1 cellular context compared by ENCODE assay signal in genomic region chr18:62339106-62339988, GRCh38.
TF ChIP-seq lines count a peak whose summit lies in the region.

No MANE protein-coding gene starts in this region.

TF ChIP-seq in H1, 55 proteins besides CTCF, POLR2A, EP300 and RAD21:
- TF ChIP-seq RBBP5 (IDR thresholded peaks at IDR 0.05; ENCODE audit: borderline replicate concordance, low read depth, low read length) (peak; percentile 59), KDM1A (IDR thresholded peaks at IDR 0.05; ENCODE audit: borderline replicate concordance, low read length) (peak; percentile 41; the same call in 1 of the 2 replicates), ASH2L (IDR thresholded peaks at IDR 0.05; ENCODE audit: low read length) (peak; percentile 87), SIN3A (conservative IDR thresholded peaks at IDR 0.05 in 1 of 2, IDR thresholded peaks at IDR 0.05 in 1 of 2; ENCODE audit: low read depth in 1 of 2, low read length in 2 of 2) (0 out of 4 replicates have a peak, but pooled peaks of 1 of the 2 experiments have one; percentile 61), JUND (IDR thresholded peaks at IDR 0.05; ENCODE audit: low read length) (no peak), CTBP2 (IDR thresholded peaks at IDR 0.05; ENCODE audit: borderline replicate concordance, insufficient read depth, insufficient read length, low read length) (peak; percentile 57), CREB1 (IDR thresholded peaks at IDR 0.05) (no peak), YY1 (IDR thresholded peaks at IDR 0.05; ENCODE audit: low read depth, low read length) (peak; percentile 4; the same call in 1 of the 2 replicates)
